ENCODE assay signal across 25 cellular contexts in genomic region chr7:24192701-24193100, GRCh38.
"Had no signal": no experiment of that assay in that cellular context is flagged by ENCODE, and none has a peak within 500 bp of the region (broad histone marks: within the 10 kb centered on the region; RNA-seq: fewer than 3 reads in every experiment).

No MANE protein-coding gene starts in this region.

- H3K27ac ChIP-seq: foreskin keratinocyte, left ventricle myocardium inferior, lower lobe of right lung, parathyroid adenoma, psoas muscle, stomach, thoracic aorta, transverse colon had no signal

- H3K4me1 Mint-ChIP-seq: memory B cell, naive B cell, nephron had no signal

- H3K4me3 ChIP-seq: left ventricle myocardium inferior, lower lobe of right lung, psoas muscle, stomach, thoracic aorta, transverse colon had no signal

- ATAC-seq: foreskin keratinocyte, psoas muscle, sciatic nerve had no signal

- H3K9me3 ChIP-seq: lower lobe of right lung, psoas muscle, stomach, thoracic aorta, transverse colon had no signal

- H2AFZ ChIP-seq: parathyroid adenoma had no signal

- H3K4me3 Mint-ChIP-seq: dendritic cell treated with granulocyte-macrophage colony-stimulating factor and Interleukin-4, amounts not matched to agents 40 ng/mL and 50 ng/mL, for 4 days; memory B cell; naive B cell; nephron had no signal

- H3K9ac ChIP-seq: parathyroid adenoma had no signal

- H3K27me3 ChIP-seq: foreskin keratinocyte, stomach, transverse colon had no signal

- H3K79me2 ChIP-seq: parathyroid adenoma had no signal

- H3K36me3 ChIP-seq: left ventricle myocardium inferior, lower lobe of right lung, stomach, thoracic aorta, transverse colon had no signal

- H3K27me3 Mint-ChIP-seq: dendritic cell treated with granulocyte-macrophage colony-stimulating factor and Interleukin-4, amounts not matched to agents 40 ng/mL and 50 ng/mL, for 4 days had no signal

- H3K4me1 ChIP-seq: foreskin keratinocyte, left ventricle myocardium inferior, lower lobe of right lung, parathyroid adenoma, psoas muscle, transverse colon had no signal

- FAIRE-seq: colon, islet of Langerhans had no signal

- H3K9me3 Mint-ChIP-seq: nephron had no signal

- H3K27ac Mint-ChIP-seq: dendritic cell treated with granulocyte-macrophage colony-stimulating factor and Interleukin-4, amounts not matched to agents 40 ng/mL and 50 ng/mL, for 4 days; memory B cell; naive B cell; nephron had no signal

- DNase-seq: cerebellar nuclear complex; foreskin keratinocyte; head of caudate nucleus; hypothalamus; kidney glomerular epithelial cell; left ventricle myocardium inferior; lower lobe of right lung; midbrain; naive B cell; psoas muscle; retina; stimulated activated CD4-positive, alpha-beta T cell treated with anti-CD3 and anti-CD28 coated beads, Interleukin-2, amount 100 ng/mL, for 24 hours; stimulated activated CD4-positive, alpha-beta T cell treated with anti-CD3 and anti-CD28 coated beads, Interleukin-4, amount 100 ng/mL, for 4 hours; stimulated activated naive CD4-positive, alpha-beta T cell; stomach; substantia nigra; transverse colon had no signal

- H3K36me3 Mint-ChIP-seq: memory B cell, naive B cell had no signal
